ENCODE assay signal across 21 cellular contexts in genomic region chr3:16365454-16366128, GRCh38.
DNase-seq lines count a peak whose midpoint lies in the region; ATAC-seq, FAIRE-seq and TF ChIP-seq lines count a peak whose summit lies in the region.
"Had no signal": no experiment of that assay in that cellular context is flagged by ENCODE, and none has a peak within 500 bp of the region (broad histone marks: within the 10 kb centered on the region; RNA-seq: fewer than 3 reads in every experiment).

No MANE protein-coding gene starts in this region.

- no peak overlapping the region for H3K27ac ChIP-seq in K562 (ENCODE audit: extremely low read depth, low read depth, low read length)
- H3K27ac ChIP-seq: breast epithelium had no signal

- no peaks in the 10 kb centered on the region for H3K79me2 ChIP-seq in K562 (ENCODE audit: control insufficient read depth, insufficient read depth, low read length)

- CTCF ChIA-PET in activated naive CD4-positive, alpha-beta T cell treated with anti-CD3 and anti-CD28 coated beads for 36 hours (lab: Charles Lee): no interaction called here
- CTCF ChIA-PET in K562 (lab: Yijun Ruan, JAX; ENCODE audit: low intra/inter-chr PET ratio): no interaction called here

- no peak for DNase-seq in activated naive CD4-positive, alpha-beta T cell treated with anti-CD3 and anti-CD28 coated beads, Interleukin-2, amount 50 U/mL, for 72 hours (ENCODE audit: low spot score in 2 of 2)
- no peak for DNase-seq in activated naive CD4-positive, alpha-beta T cell treated with anti-CD3 and anti-CD28 coated beads for 36 hours
- DNase-seq in NAMALWA (ENCODE audit: low spot score) (peak; percentile 88), K562 (ENCODE audit: extremely low read depth in 1 of 4, low spot score in 3 of 4) (no peak), sciatic nerve (ENCODE audit: low spot score) (no peak), posterior vena cava (ENCODE audit: low spot score) (no peak), GM12892 (ENCODE audit: insufficient read length) (no peak)
- DNase-seq: activated T-cell treated with anti-CD3 and anti-CD28 coated beads for 4 hours; CD8-positive, alpha-beta memory T cell; foreskin melanocyte; HFFc6; KG1; kidney glomerular epithelial cell; mesenchymal stem cell; NCI-H526 treated with DMSO at 0.1 percent for 48 hours; SHP77 treated with DMSO at 0.1 percent for 48 hours; spleen; stimulated activated CD8-positive, alpha-beta memory T cell treated with anti-CD3 and anti-CD28 coated beads, Interleukin-4, amount 100 ng/mL, for 48 hours; T-helper 1 cell had no signal

- no peaks in the 10 kb centered on the region for H3K9me1 ChIP-seq in K562 (ENCODE audit: control insufficient read depth, insufficient read depth, low read length)

- no peaks in the 10 kb centered on the region for H3K27me3 Mint-ChIP-seq in activated naive CD4-positive, alpha-beta T cell treated with anti-CD3 and anti-CD28 coated beads for 36 hours (ENCODE audit: low read depth)
- H3K27me3 Mint-ChIP-seq: CD8-positive, alpha-beta memory T cell had no signal

- H3K9me3 ChIP-seq in K562 (replicated peaks; ENCODE audit: control insufficient read depth, insufficient read depth, low read depth, low read length): no peaks in the 10 kb centered on the region
- H3K9me3 ChIP-seq: breast epithelium, spleen had no signal

- FAIRE-seq in K562 (lab: Jason Lieb, UNC) (no peak), GM12892 (lab: Jason Lieb, UNC) (no peak)

- WGBS in K562 (ENCODE audit: insufficient coverage, low coverage, missing lambda C conversion rate): 28% methylated on average over 6 of the region's 6 CpGs

- H3K9ac ChIP-seq in K562 (ENCODE audit: insufficient read depth in 1 of 2, low read depth in 2 of 2, low read length in 2 of 2): no peak overlapping the region

- no peak for TF ChIP-seq RAD21 in K562 (CRISPR knock-in tag; conservative IDR thresholded peaks at IDR 0.05 in 1 of 2, IDR thresholded peaks at IDR 0.05 in 1 of 2)

- in situ Hi-C loops in K562 (cut with MboI): no loop called here

- peak overlapping the region; percentile 56 to 75 for H3K27ac Mint-ChIP-seq in activated naive CD4-positive, alpha-beta T cell treated with anti-CD3 and anti-CD28 coated beads, Interleukin-2, amount 50 U/mL, for 72 hours
- no peak overlapping the region for H3K27ac Mint-ChIP-seq in activated naive CD4-positive, alpha-beta T cell treated with anti-CD3 and anti-CD28 coated beads for 36 hours
- H3K27ac Mint-ChIP-seq: HFFc6 had no signal

- H3K4me1 ChIP-seq in K562 (replicated peaks in 1 of 2; ENCODE audit: control insufficient read depth in 2 of 2, insufficient read depth in 2 of 2, low read length in 2 of 2): 0 out of 5 replicates have a peak, but pooled peaks cover 0 to under 1% of the 10 kb centered on the region in 2 experiments
- H3K4me1 ChIP-seq: breast epithelium had no signal

- H3K9me3 Mint-ChIP-seq in activated naive CD4-positive, alpha-beta T cell treated with anti-CD3 and anti-CD28 coated beads, Interleukin-2, amount 50 U/mL, for 72 hours: no peaks in the 10 kb centered on the region
- no peaks in the 10 kb centered on the region for H3K9me3 Mint-ChIP-seq in activated naive CD4-positive, alpha-beta T cell treated with anti-CD3 and anti-CD28 coated beads for 36 hours
- H3K9me3 Mint-ChIP-seq: CD8-positive, alpha-beta memory T cell; HFFc6 had no signal

- H3K4me3 Mint-ChIP-seq in activated naive CD4-positive, alpha-beta T cell treated with anti-CD3 and anti-CD28 coated beads for 36 hours: no peak overlapping the region
- H3K4me3 Mint-ChIP-seq: HFFc6 had no signal

- peaks cover 28 to 70% of the 10 kb centered on the region in 2 donors for H3K36me3 Mint-ChIP-seq in activated naive CD4-positive, alpha-beta T cell treated with anti-CD3 and anti-CD28 coated beads, Interleukin-2, amount 50 U/mL, for 72 hours
- H3K36me3 Mint-ChIP-seq in activated naive CD4-positive, alpha-beta T cell treated with anti-CD3 and anti-CD28 coated beads for 36 hours (ENCODE audit: low read depth): peaks cover 46% of the 10 kb centered on the region

- ATAC-seq in activated naive CD4-positive, alpha-beta T cell treated with anti-CD3 and anti-CD28 coated beads, Interleukin-2, amount 50 U/mL, for 72 hours: no peak
- ATAC-seq in K562: no peak
- ATAC-seq in sciatic nerve: peak; percentile 31
- no peak for ATAC-seq in GM21528 (IDR thresholded peaks at IDR 0.05; ENCODE audit: low FRiP score, unreplicated experiment)

- H3K4me3 ChIP-seq in K562: no peak overlapping the region
- H3K4me3 ChIP-seq: breast epithelium, spleen had no signal

- peaks cover 27% of the 10 kb centered on the region for H3K4me1 Mint-ChIP-seq in activated naive CD4-positive, alpha-beta T cell treated with anti-CD3 and anti-CD28 coated beads for 36 hours (ENCODE audit: low read depth)

- TF ChIP-seq POLR2A in K562 (conservative IDR thresholded peaks at IDR 0.05) (no peak), GM12892 (IDR thresholded peaks at IDR 0.05; ENCODE audit: low read depth, low read length) (no peak)

- intact Hi-C loops in activated naive CD4-positive, alpha-beta T cell treated with anti-CD3 and anti-CD28 coated beads for 36 hours (cut with micrococcal nuclease): no loop called here
- intact Hi-C loops in K562 (cut with micrococcal nuclease): no loop called here
- intact Hi-C loops in sciatic nerve (cut with DNase I): no loop called here
- intact Hi-C loops in posterior vena cava (cut with DNase I): no loop called here

- no peak overlapping the region for H3K4me2 ChIP-seq in K562 (ENCODE audit: insufficient read depth, low read length)

- POLR2A ChIA-PET in K562 (lab: Yijun Ruan, JAX): no interaction called here

- TF ChIP-seq EP300 in K562 (IDR thresholded peaks at IDR 0.05; ENCODE audit: low read length): no peak

- no peaks in the 10 kb centered on the region for H4K20me1 ChIP-seq in K562 (replicated peaks; ENCODE audit: control insufficient read depth, insufficient read depth, low read length)

- no TSS peak for BruUV-seq in K562 (replicated peaks; lab: Mats Ljungman, UMichigan)

- no peak for TF ChIP-seq CTCF in K562 (IDR thresholded peaks at IDR 0.05 in 2 of 3, conservative IDR thresholded peaks at IDR 0.05 in 1 of 3; ENCODE audit: insufficient read depth in 2 of 3, low read depth in 1 of 3, low read length in 3 of 3)

- no peak overlapping the region for H2AFZ ChIP-seq in K562 (ENCODE audit: low read depth, low read length)

- H3K27me3 ChIP-seq in K562 (ENCODE audit: control insufficient read depth in 2 of 2, insufficient read depth in 2 of 2, low read length in 2 of 2): no peaks in the 10 kb centered on the region
- H3K27me3 ChIP-seq: breast epithelium, spleen had no signal

- no peaks in the 10 kb centered on the region for H3K36me3 ChIP-seq in K562 (ENCODE audit: control insufficient read depth, insufficient read depth, low read length)
- H3K36me3 ChIP-seq: breast epithelium had no signal

TF ChIP-seq in K562, 482 proteins besides CTCF, POLR2A, EP300 and RAD21:
- TF ChIP-seq ZNF77 (CRISPR knock-in tag; IDR thresholded peaks at IDR 0.05): no peak
- peak; percentile 47 for TF ChIP-seq USF2 (CRISPR knock-in tag; IDR thresholded peaks at IDR 0.05)
- no peak for TF ChIP-seq CEBPB (tag; IDR thresholded peaks at IDR 0.05)
- peak; percentile 63; the same call in 1 of the 2 replicates for TF ChIP-seq TOE1 (IDR thresholded peaks at IDR 0.05; ENCODE audit: borderline replicate concordance)
- no peak for TF ChIP-seq TOE1 (CRISPR knock-in tag; IDR thresholded peaks at IDR 0.05; ENCODE audit: borderline replicate concordance, low read depth)
- no peak for TF ChIP-seq YY1 (IDR thresholded peaks at IDR 0.05; ENCODE audit: borderline replicate concordance in 1 of 3, control insufficient read depth in 1 of 3, extremely low read depth in 1 of 3, insufficient read depth in 3 of 3, insufficient read length in 1 of 3, insufficient replicate concordance in 2 of 3, low read depth in 1 of 3, low read length in 2 of 3)
- TF ChIP-seq ZFX (CRISPR knock-in tag; IDR thresholded peaks at IDR 0.05): no peak
- no peak for TF ChIP-seq TEAD1 (CRISPR knock-in tag; IDR thresholded peaks at IDR 0.05)
- TF ChIP-seq SREBF2 (CRISPR knock-in tag; IDR thresholded peaks at IDR 0.05): no peak
- no peak for TF ChIP-seq MAFG (tag; conservative IDR thresholded peaks at IDR 0.05)
- TF ChIP-seq CXXC5 (CRISPR knock-in tag; IDR thresholded peaks at IDR 0.05): no peak
- TF ChIP-seq NFE2L1 (tag; IDR thresholded peaks at IDR 0.05; ENCODE audit: borderline replicate concordance, low read depth): no peak
- no peak for TF ChIP-seq GTF2A2 (tag; IDR thresholded peaks at IDR 0.05)
- TF ChIP-seq TFE3 (CRISPR knock-in tag; IDR thresholded peaks at IDR 0.05): peak; percentile 91
- TF ChIP-seq ZNF184 (CRISPR knock-in tag; IDR thresholded peaks at IDR 0.05): no peak
- TF ChIP-seq ZC3H11A (IDR thresholded peaks at IDR 0.05; ENCODE audit: low read depth, low read length): no peak
